8 cellular contexts compared by ENCODE assay signal in the genomic region with DNA sequence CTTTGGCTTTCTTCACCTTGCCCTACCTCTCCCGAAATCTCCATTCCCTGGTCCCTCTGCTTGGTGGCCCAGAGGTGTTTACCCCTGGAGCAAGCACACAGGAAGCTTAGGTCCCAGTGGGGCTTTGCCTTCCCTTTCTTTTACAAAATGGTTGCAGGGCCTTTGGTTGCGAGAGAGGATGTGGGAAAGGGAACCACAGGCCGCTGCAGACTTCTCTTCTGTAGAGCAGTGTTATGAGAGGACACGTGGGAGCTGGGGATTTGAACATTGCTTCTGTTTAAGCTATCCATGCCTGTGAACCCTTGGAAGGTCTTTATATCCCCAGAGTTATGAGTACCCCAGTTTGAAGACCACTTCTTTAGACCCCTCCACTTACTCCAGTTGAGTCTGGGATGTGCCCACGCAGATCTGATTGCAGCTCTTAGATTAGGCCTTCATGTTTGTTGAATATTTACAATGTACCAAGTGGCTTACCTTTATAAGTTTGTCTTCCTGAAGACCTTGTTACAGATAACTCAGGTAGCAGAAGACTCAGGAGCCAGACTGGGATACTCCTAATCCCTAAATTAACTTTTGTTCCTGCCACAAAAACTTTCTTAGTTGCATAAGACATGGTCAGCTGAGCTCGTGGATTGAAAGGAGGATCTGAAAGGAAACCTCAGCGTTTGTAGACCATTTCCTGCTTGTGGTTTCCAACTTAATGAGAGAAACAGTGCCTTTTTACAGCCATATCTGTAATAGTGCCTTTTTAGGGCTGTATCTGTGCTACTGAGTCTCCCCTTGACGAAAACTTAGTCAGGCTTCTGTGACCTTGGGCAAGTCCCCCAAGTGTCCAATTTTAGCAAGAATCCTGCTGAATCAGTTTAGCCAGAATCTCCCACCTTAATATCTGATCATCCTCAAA. TPM values are rescaled to one million over a fixed set of nuclear protein-coding genes. Genes with fewer than 3 reads are reported as not detected.
DNase-seq lines count a peak whose midpoint lies in the region; ATAC-seq, FAIRE-seq and TF ChIP-seq lines count a peak whose summit lies in the region.

No MANE protein-coding gene starts in this region.

- H3K27ac Mint-ChIP-seq in activated T-helper 17 cell treated with anti-CD3 and anti-CD28 coated beads, Interleukin-2, amount 50 U/mL, for 72 hours: peak overlapping the region; percentile 7
- H3K27ac Mint-ChIP-seq in naive thymus-derived CD4-positive, alpha-beta T cell: peak overlapping the region; percentile 68 to 92 (median 80)

- peak overlapping the region; percentile 0 for H3K27ac ChIP-seq in naive thymus-derived CD4-positive, alpha-beta T cell (ENCODE audit: low read depth, low read length)

- peak overlapping the region; percentile 2 for H3K4me3 ChIP-seq in naive thymus-derived CD4-positive, alpha-beta T cell (ENCODE audit: low read length)

- TF ChIP-seq POLR2A in GM12892 (IDR thresholded peaks at IDR 0.05; ENCODE audit: low read depth, low read length): no peak

- peak; percentile 6 for DNase-seq in GM12892 (ENCODE audit: insufficient read length)
- DNase-seq in naive thymus-derived CD4-positive, alpha-beta T cell: peak in 8 of 9 donors; percentile 26 to 61 (median 53)
- DNase-seq in NCI-H510A treated with DMSO at 0.1 percent for 48 hours (lab: John Stamatoyannopoulos, UW): no peak
- no peak for DNase-seq in NCI-H2029 (lab: John Stamatoyannopoulos, UW)
- DNase-seq in NCI-H2081 treated with DMSO at 0.1 percent for 48 hours (lab: John Stamatoyannopoulos, UW): no peak

- CTCF ChIA-PET in naive thymus-derived CD4-positive, alpha-beta T cell (lab: Charles Lee): interaction anchor here (0.5 kb wide), 2 partner anchors 9 to 1718 kb away, joined by 3 to 4 read pairs; no protein-coding TSS in a partner anchor

- no peaks in the 10 kb centered on the region for H3K36me3 Mint-ChIP-seq in activated T-helper 17 cell treated with anti-CD3 and anti-CD28 coated beads, Interleukin-2, amount 50 U/mL, for 72 hours (ENCODE audit: low read depth)
- H3K36me3 Mint-ChIP-seq in naive thymus-derived CD4-positive, alpha-beta T cell: peaks cover 0 to 29% (median 0%) of the 10 kb centered on the region in 5 donors

- peaks cover 25 to 27% of the 10 kb centered on the region in 2 donors for H3K4me1 ChIP-seq in naive thymus-derived CD4-positive, alpha-beta T cell (ENCODE audit: control insufficient read depth in 2 of 2, insufficient read depth in 2 of 2, low read length in 2 of 2)

- H3K27me3 Mint-ChIP-seq in activated T-helper 17 cell treated with anti-CD3 and anti-CD28 coated beads, Interleukin-2, amount 50 U/mL, for 72 hours: no peaks in the 10 kb centered on the region
- H3K27me3 Mint-ChIP-seq in naive thymus-derived CD4-positive, alpha-beta T cell: peaks cover 0 to 3% (median 0%) of the 10 kb centered on the region in 5 donors

- peaks cover 22% of the 10 kb centered on the region for H3K4me1 Mint-ChIP-seq in activated T-helper 17 cell treated with anti-CD3 and anti-CD28 coated beads, Interleukin-2, amount 50 U/mL, for 72 hours
- peaks cover 20 to 47% (median 43%) of the 10 kb centered on the region in 7 donors for H3K4me1 Mint-ChIP-seq in naive thymus-derived CD4-positive, alpha-beta T cell

- ATAC-seq in GM21423 (IDR thresholded peaks at IDR 0.05; ENCODE audit: unreplicated experiment): peak; percentile 92
- ATAC-seq in HG03571 (IDR thresholded peaks at IDR 0.05; ENCODE audit: unreplicated experiment): peak; percentile 97
- peak; percentile 90 for ATAC-seq in activated T-helper 17 cell treated with anti-CD3 and anti-CD28 coated beads, Interleukin-2, amount 50 U/mL, for 72 hours (replicated peaks)
- peak; percentile 89 for ATAC-seq in naive thymus-derived CD4-positive, alpha-beta T cell

- peak overlapping the region; percentile 43 for H3K4me3 Mint-ChIP-seq in activated T-helper 17 cell treated with anti-CD3 and anti-CD28 coated beads, Interleukin-2, amount 50 U/mL, for 72 hours
- peak overlapping the region; percentile 37 to 79 (median 61) for H3K4me3 Mint-ChIP-seq in naive thymus-derived CD4-positive, alpha-beta T cell

- intact Hi-C loops in naive thymus-derived CD4-positive, alpha-beta T cell (cut with micrococcal nuclease): loop anchor here (1.0 to 2.0 kb wide), 4 partner anchors 22 to 222 kb away; a partner anchor contains a TSS

- FAIRE-seq in GM12892 (lab: Jason Lieb, UNC): peak; percentile 86

- H3K36me3 ChIP-seq in naive thymus-derived CD4-positive, alpha-beta T cell (ENCODE audit: control insufficient read depth in 2 of 3, insufficient read depth in 3 of 3, low read length in 3 of 3): no peaks in the 10 kb centered on the region

- no peaks in the 10 kb centered on the region for H3K9me3 Mint-ChIP-seq in activated T-helper 17 cell treated with anti-CD3 and anti-CD28 coated beads, Interleukin-2, amount 50 U/mL, for 72 hours
- peaks cover 0 to 4% (median 0%) of the 10 kb centered on the region in 11 donors for H3K9me3 Mint-ChIP-seq in naive thymus-derived CD4-positive, alpha-beta T cell

- H3K9me3 ChIP-seq in naive thymus-derived CD4-positive, alpha-beta T cell (ENCODE audit: control insufficient read depth in 2 of 3, low read length in 3 of 3): no peaks in the 10 kb centered on the region

- POLR2A ChIA-PET in naive thymus-derived CD4-positive, alpha-beta T cell (lab: Charles Lee): interaction anchor here (0.5 to 1.5 kb wide), 6 partner anchors 17 to 337 kb away, joined by 3 to 10 read pairs (median 4); a partner anchor contains a TSS

- no peaks in the 10 kb centered on the region for H3K27me3 ChIP-seq in naive thymus-derived CD4-positive, alpha-beta T cell (ENCODE audit: control insufficient read depth in 2 of 2, insufficient read depth in 2 of 2, low read length in 2 of 2)

RNA-seq across cellular contexts. Expression of a gene that starts 21.9 kb away (rescaled TPM):
- polyA plus RNA-seq in GM12892 (2012; ENCODE audit: missing spikeins): 53.5 TPM
- 100 to 1,000 TPM; 215 to 269 TPM for total RNA-seq in activated T-helper 17 cell treated with anti-CD3 and anti-CD28 coated beads, Interleukin-2, amount 50 U/mL, for 72 hours
- total RNA-seq in naive thymus-derived CD4-positive, alpha-beta T cell: 100 to 1,000 TPM; 169 to 268 (median 193) TPM
- polyA plus RNA-seq in naive thymus-derived CD4-positive, alpha-beta T cell: 10 to 100 TPM; 67.0 to 71.0 TPM

Comparison
In these comparisons a context has a peak if more than half of its experiments do, and no peak if none do; other contexts are left out.
1. DNase-seq: peak in GM12892 (single experiment) and naive thymus-derived CD4-positive, alpha-beta T cell (8 of 9); none in NCI-H510A treated with DMSO at 0.1 percent for 48 hours (single experiment), NCI-H2029 (single experiment) and NCI-H2081 treated with DMSO at 0.1 percent for 48 hours (single experiment).
2. Peak in every context shown above with its lines, with median percentiles within 50 percentile points of each other: ATAC-seq.